Comparison of ENCODE assay signal across 8 cellular contexts in the genomic region with DNA sequence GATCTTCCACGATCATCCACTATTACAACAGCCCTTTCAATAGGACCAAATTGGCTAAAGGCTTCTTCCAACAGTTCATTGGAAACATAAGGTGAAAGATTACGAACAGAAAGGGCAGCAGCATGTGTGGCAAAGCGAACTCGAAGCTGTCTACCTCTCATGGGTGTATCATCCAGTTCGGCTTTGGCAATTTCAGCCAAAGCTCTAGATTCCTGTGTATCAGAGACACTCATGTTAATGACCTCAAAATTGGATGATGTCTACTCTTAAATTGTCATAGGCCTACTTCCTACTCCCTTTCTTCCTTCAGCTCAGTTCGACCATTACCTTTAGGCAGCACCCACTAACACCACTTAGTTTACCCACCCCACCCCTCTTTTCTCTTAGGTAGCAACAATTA. TPM values are rescaled to one million over a fixed set of nuclear protein-coding genes. Genes with fewer than 3 reads are reported as not detected.
DNase-seq lines count a peak whose midpoint lies in the region; ATAC-seq and TF ChIP-seq lines count a peak whose summit lies in the region.

No MANE protein-coding gene starts in this region.

- H3K27ac ChIP-seq in VCaP, result peak overlapping the region; percentile 97; the same call in 1 of the 2 replicates
- peak overlapping the region; percentile 83 for H3K27ac ChIP-seq in foreskin keratinocyte
- peak overlapping the region; percentile 5 for H3K27ac ChIP-seq in skeletal muscle tissue (ENCODE audit: low read depth, low read length)

- ATAC-seq in foreskin keratinocyte, result no peak

- H3K9ac ChIP-seq in skeletal muscle tissue (ENCODE audit: low read depth in 1 of 3, low read length in 3 of 3), result peak overlapping the region; percentile 81 to 99 (median 99)

- H3K36me3 ChIP-seq in HAP-1 (replicated peaks), result peaks cover 71% of the 10 kb centered on the region
- peaks cover 44 to 57% (median 53%) of the 10 kb centered on the region in 3 donors for H3K36me3 ChIP-seq in skeletal muscle tissue (ENCODE audit: control insufficient read depth in 3 of 3, insufficient read depth in 3 of 3, low read length in 3 of 3)

- no peak for TF ChIP-seq CTCF in VCaP (conservative IDR thresholded peaks at IDR 0.05)
- TF ChIP-seq CTCF in foreskin keratinocyte (conservative IDR thresholded peaks at IDR 0.05), result no peak

- peak overlapping the region; percentile 100 for H3K4me3 ChIP-seq in HAP-1
- H3K4me3 ChIP-seq in skeletal muscle tissue (ENCODE audit: low read length in 3 of 3), result peak overlapping the region; percentile 79 to 98 (median 87)

- 0 out of 2 replicates have a peak, but pooled peaks cover 4% of the 10 kb centered on the region for H3K9me3 ChIP-seq in HAP-1
- no peaks in the 10 kb centered on the region for H3K9me3 ChIP-seq in skeletal muscle tissue (ENCODE audit: control insufficient read depth in 3 of 3, low read length in 3 of 3)

- no peak for DNase-seq in HAP-1 (ENCODE audit: low spot score in 2 of 2)
- no peak for DNase-seq in foreskin keratinocyte
- DNase-seq in NCI-H82 treated with DMSO at 0.1 percent for 48 hours (lab: John Stamatoyannopoulos, UW; ENCODE audit: unreplicated experiment), result no peak
- DNase-seq in NCI-H1092 treated with DMSO at 0.1 percent for 48 hours (lab: John Stamatoyannopoulos, UW), result no peak
- DNase-seq in cerebellar cortex (ENCODE audit: low spot score), result no peak
- no peak for DNase-seq in NCI-H1048 (lab: John Stamatoyannopoulos, UW)

- no peaks in the 10 kb centered on the region; the same call in 1 of the 2 replicates for H3K27me3 ChIP-seq in HAP-1 (ENCODE audit: low read depth)
- H3K27me3 ChIP-seq in foreskin keratinocyte, result no peaks in the 10 kb centered on the region
- H3K27me3 ChIP-seq in skeletal muscle tissue (ENCODE audit: control insufficient read depth in 3 of 3, insufficient read depth in 3 of 3, low read length in 3 of 3), result no peaks in the 10 kb centered on the region

- H3K4me1 ChIP-seq in HAP-1, result peaks cover 34% of the 10 kb centered on the region
- H3K4me1 ChIP-seq in foreskin keratinocyte, result no peaks in the 10 kb centered on the region
- H3K4me1 ChIP-seq in skeletal muscle tissue (ENCODE audit: control insufficient read depth in 3 of 3, insufficient read depth in 3 of 3, low read length in 3 of 3), result peaks cover 29 to 53% (median 36%) of the 10 kb centered on the region in 3 donors

- in situ Hi-C loops in HAP-1 (cut with MboI; ENCODE audit: low sequenced_read_pairs), result no loop called here

RNA-seq across cellular contexts. Expression of a gene that starts 2.2 kb away (rescaled TPM):
- total RNA-seq in foreskin keratinocyte (281 and 358 TPM in 2 replicates), skeletal muscle tissue (130 TPM)
- 153 and 203 TPM in 2 replicates for polyA plus RNA-seq in foreskin keratinocyte

Comparison
In these comparisons a context has a peak if more than half of its experiments do, and no peak if none do; other contexts are left out.
1. H3K27ac ChIP-seq: peak in every context shown above with its lines; median percentile 97 in VCaP; 83 in foreskin keratinocyte; 5 in skeletal muscle tissue.